19 cellular contexts compared by ENCODE assay signal in the genomic region with DNA sequence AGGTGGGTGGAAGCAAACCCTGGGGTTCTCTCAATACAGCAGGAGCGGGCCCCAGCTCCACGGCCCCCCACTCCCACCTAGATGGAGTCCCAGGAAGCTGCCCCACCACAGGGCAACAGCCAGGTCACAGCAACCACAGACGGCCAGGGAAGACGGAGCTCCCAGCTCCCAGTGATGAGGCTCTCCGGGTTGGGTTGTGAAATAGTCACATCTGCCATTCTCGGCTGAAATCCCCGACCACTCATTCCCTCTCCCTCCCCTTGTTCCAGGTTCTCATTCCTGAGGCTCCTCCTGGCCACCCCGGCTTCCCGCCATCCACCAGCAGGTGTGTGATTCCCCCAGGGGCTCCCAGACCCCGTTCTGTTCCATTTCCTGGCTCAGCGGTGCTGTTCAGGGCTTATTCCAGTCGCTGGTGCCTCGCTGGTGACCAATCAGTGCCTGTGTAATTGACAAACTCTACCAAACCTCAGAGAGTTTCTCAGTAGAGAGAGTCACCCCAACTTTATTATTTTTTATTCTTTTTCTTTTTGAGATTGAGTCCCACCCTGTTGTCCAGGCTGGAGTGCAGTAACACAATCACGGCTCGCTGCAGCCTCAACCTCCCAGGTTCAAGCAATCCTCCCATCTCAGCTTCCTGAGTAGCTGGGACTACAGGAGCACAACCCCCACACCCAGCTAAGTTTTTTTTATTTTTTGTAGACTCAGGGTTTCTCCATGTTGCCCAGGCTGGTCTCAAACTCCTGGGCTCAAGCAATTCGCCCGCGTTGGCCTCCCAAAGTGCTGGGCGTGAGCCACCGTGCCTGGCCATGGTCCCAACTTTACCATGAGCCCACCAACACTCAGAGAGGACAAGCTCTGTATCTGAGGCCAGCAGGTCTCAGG.
DNase-seq lines count a peak whose midpoint lies in the region; ATAC-seq, FAIRE-seq and TF ChIP-seq lines count a peak whose summit lies in the region.
"Had no signal": no experiment of that assay in that cellular context is flagged by ENCODE, and none has a peak within 500 bp of the region (broad histone marks: within the 10 kb centered on the region; RNA-seq: fewer than 3 reads in every experiment).

No MANE protein-coding gene starts in this region.

- no peak overlapping the region for H4K8ac ChIP-seq in neuronal stem cell (ENCODE audit: low read depth, low read length)

- no peak overlapping the region for H2BK5ac ChIP-seq in neuronal stem cell (ENCODE audit: low read length)

- no peak overlapping the region for H3K4me2 ChIP-seq in neuronal stem cell (ENCODE audit: insufficient read depth, low read length, poor library complexity, severe bottlenecking)

- H3K27ac ChIP-seq in neuronal stem cell (replicated peaks; ENCODE audit: low read length) (no peak overlapping the region), upper lobe of right lung (no peak overlapping the region), esophagus squamous epithelium (no peak overlapping the region)
- H3K27ac ChIP-seq: SK-N-MC had no signal

- H3K79me1 ChIP-seq in neuronal stem cell (ENCODE audit: low read depth, low read length) = no peaks in the 10 kb centered on the region

- ATAC-seq in WTC11 = peak; percentile 22; the same call in 1 of the 2 replicates
- ATAC-seq in upper lobe of right lung = no peak

- no peak overlapping the region for H2AK5ac ChIP-seq in neuronal stem cell (ENCODE audit: low read depth, low read length)

- H3K9me3 ChIP-seq in neuronal stem cell (replicated peaks in 1 of 2; ENCODE audit: control insufficient read depth in 2 of 2, insufficient read depth in 1 of 2, low read depth in 1 of 2, low read length in 2 of 2) (no peaks in the 10 kb centered on the region), upper lobe of right lung (no peaks in the 10 kb centered on the region), esophagus squamous epithelium (no peaks in the 10 kb centered on the region)
- H3K9me3 ChIP-seq: HAP-1 had no signal

- intact Hi-C loops in upper lobe of right lung (cut with DNase I) (no loop called here), esophagus squamous epithelium (cut with DNase I) (no loop called here)

- H2BK12ac ChIP-seq in neuronal stem cell (ENCODE audit: low read length) = no peak overlapping the region

- no peak overlapping the region for H2BK15ac ChIP-seq in neuronal stem cell (ENCODE audit: low read length)

- H3K27me3 Mint-ChIP-seq in WTC11 (ENCODE audit: low read depth) = no peaks in the 10 kb centered on the region
- H3K27me3 Mint-ChIP-seq: CD4-positive, CD25-positive, alpha-beta regulatory T cell had no signal

- peak overlapping the region; percentile 34 for H3K23ac ChIP-seq in neuronal stem cell (ENCODE audit: low read depth, low read length, poor library complexity)

- no peaks in the 10 kb centered on the region for H3K27me3 ChIP-seq in H7 (ENCODE audit: control insufficient read depth, insufficient read depth, low read length)
- peaks cover 0 to 13% (median 0%) of the 10 kb centered on the region in 3 experiments for H3K27me3 ChIP-seq in neuronal stem cell (ENCODE audit: control insufficient read depth in 3 of 3, insufficient read depth in 3 of 3, low read depth in 1 of 3, low read length in 3 of 3)
- H3K27me3 ChIP-seq in upper lobe of right lung = no peaks in the 10 kb centered on the region
- peaks cover 0 to 13% (median 0%) of the 10 kb centered on the region in 4 donors for H3K27me3 ChIP-seq in esophagus squamous epithelium

- H3K36me3 Mint-ChIP-seq in WTC11 = peaks cover 28% of the 10 kb centered on the region
- H3K36me3 Mint-ChIP-seq: CD4-positive, CD25-positive, alpha-beta regulatory T cell had no signal

- H2BK120ac ChIP-seq in neuronal stem cell (ENCODE audit: low read depth, low read length) = no peak overlapping the region

- peaks cover 8% of the 10 kb centered on the region for H3K4me1 Mint-ChIP-seq in WTC11
- H3K4me1 Mint-ChIP-seq: CD4-positive, CD25-positive, alpha-beta regulatory T cell had no signal

- DNase-seq in H7 = peak; percentile 49
- DNase-seq in WTC11 (ENCODE audit: low spot score) = no peak
- DNase-seq in neuronal stem cell (ENCODE audit: low spot score) = no peak
- DNase-seq in upper lobe of right lung = peak; percentile 48
- DNase-seq in HK-2 (ENCODE audit: unreplicated experiment) = no peak
- DNase-seq in HTR-8/SVneo (ENCODE audit: insufficient read length, low spot score) = no peak
- no peak for DNase-seq in esophagus squamous epithelium (lab: John Stamatoyannopoulos, UW)
- DNase-seq: CD4-positive, CD25-positive, alpha-beta regulatory T cell; DMS79; IMR-90; MV-4-11; NCI-H1105 treated with DMSO at 0.1 percent for 48 hours; NCI-H2029 treated with DMSO at 0.1 percent for 48 hours; NCI-H526; OCI-M1; SHP77 had no signal

- no peaks in the 10 kb centered on the region for H3K4me1 ChIP-seq in neuronal stem cell (ENCODE audit: control insufficient read depth in 2 of 2, insufficient read depth in 1 of 2, low read depth in 1 of 2, low read length in 2 of 2)
- H3K4me1 ChIP-seq in upper lobe of right lung = no peaks in the 10 kb centered on the region
- no peaks in the 10 kb centered on the region for H3K4me1 ChIP-seq in esophagus squamous epithelium
- H3K4me1 ChIP-seq: HAP-1 had no signal

- no peak overlapping the region for H3K4me3 Mint-ChIP-seq in WTC11
- H3K4me3 Mint-ChIP-seq: CD4-positive, CD25-positive, alpha-beta regulatory T cell had no signal

- H3K27ac Mint-ChIP-seq in WTC11 = no peak overlapping the region
- H3K27ac Mint-ChIP-seq: CD4-positive, CD25-positive, alpha-beta regulatory T cell had no signal

- no peak overlapping the region for H4K91ac ChIP-seq in neuronal stem cell (ENCODE audit: low read depth, low read length, poor library complexity)

- no peak for TF ChIP-seq POLR2A in esophagus squamous epithelium (IDR thresholded peaks at IDR 0.05)

- no peak overlapping the region for H2AFZ ChIP-seq in neuronal stem cell (ENCODE audit: low read length)

- FAIRE-seq in HTR-8/SVneo (lab: Jason Lieb, UNC) = no peak
- FAIRE-seq: RCC 7860 had no signal

- H3K9ac ChIP-seq in neuronal stem cell (ENCODE audit: low read depth, low read length, poor library complexity) = no peak overlapping the region

- no peak for TF ChIP-seq CTCF in WTC11 (IDR thresholded peaks at IDR 0.05)
- TF ChIP-seq CTCF in upper lobe of right lung (IDR thresholded peaks at IDR 0.05) = no peak
- no peak for TF ChIP-seq CTCF in esophagus squamous epithelium (IDR thresholded peaks at IDR 0.05)

- no peak overlapping the region for H3K4ac ChIP-seq in neuronal stem cell (ENCODE audit: low read length)

- H3K9me3 Mint-ChIP-seq in WTC11 = no peaks in the 10 kb centered on the region
- H3K9me3 Mint-ChIP-seq: CD4-positive, CD25-positive, alpha-beta regulatory T cell had no signal

- no peak overlapping the region for H3K4me3 ChIP-seq in H7 (ENCODE audit: insufficient read depth, low read depth, low read length)
- no peak overlapping the region for H3K4me3 ChIP-seq in neuronal stem cell (ENCODE audit: low read length in 2 of 2)
- no peak overlapping the region for H3K4me3 ChIP-seq in upper lobe of right lung
- no peak overlapping the region for H3K4me3 ChIP-seq in esophagus squamous epithelium
- H3K4me3 ChIP-seq: HAP-1, SK-N-MC had no signal

- WGBS in neuronal stem cell (ENCODE audit: extremely low coverage in 2 of 2, insufficient read length in 2 of 2, insufficient replicate concordance in 1 of 2), 2 donors = no CpG with 5 or more reads among the region's 20 CpGs
- WGBS in esophagus squamous epithelium, 2 donors = 84% methylated on average over 15 to 16 of the region's 20 CpGs

- H3K36me3 ChIP-seq in H7 (replicated peaks; ENCODE audit: control insufficient read depth, insufficient read depth, low read length) = no peaks in the 10 kb centered on the region; the same call in none of the 2 replicates
- H3K36me3 ChIP-seq in neuronal stem cell (replicated peaks in 1 of 2; ENCODE audit: control insufficient read depth in 2 of 2, insufficient read depth in 2 of 2, low read length in 2 of 2) = no peaks in the 10 kb centered on the region
- H3K36me3 ChIP-seq in upper lobe of right lung = no peaks in the 10 kb centered on the region
- H3K36me3 ChIP-seq in esophagus squamous epithelium = no peaks in the 10 kb centered on the region
- H3K36me3 ChIP-seq: HAP-1 had no signal

- H3K18ac ChIP-seq in neuronal stem cell (ENCODE audit: low read length) = no peak overlapping the region

- no peak overlapping the region for H3K14ac ChIP-seq in neuronal stem cell (ENCODE audit: low read length)

- POLR2A ChIA-PET in WTC11 (lab: Charles Lee) = no interaction called here

- CTCF ChIA-PET in WTC11 (lab: Charles Lee) = no interaction called here

TF ChIP-seq in WTC11, 78 proteins besides CTCF, POLR2A, EP300 and RAD21 (continues in another document):
- TF ChIP-seq NFYB (CRISPR knock-in tag; conservative IDR thresholded peaks at IDR 0.05; ENCODE audit: low read depth) (no peak), SMAD4 (CRISPR knock-in tag; IDR thresholded peaks at IDR 0.05) (no peak), MXD4 (CRISPR knock-in tag; IDR thresholded peaks at IDR 0.05; ENCODE audit: borderline replicate concordance) (no peak), GTF2I (CRISPR knock-in tag; conservative IDR thresholded peaks at IDR 0.05) (no peak), HMGA2 (CRISPR knock-in tag; IDR thresholded peaks at IDR 0.05) (no peak), USF1 (CRISPR knock-in tag; IDR thresholded peaks at IDR 0.05) (no peak), JUN (CRISPR knock-in tag; IDR thresholded peaks at IDR 0.05) (no peak), ZNF416 (CRISPR knock-in tag; IDR thresholded peaks at IDR 0.05) (no peak)
- TF ChIP-seq, protein P1, sequence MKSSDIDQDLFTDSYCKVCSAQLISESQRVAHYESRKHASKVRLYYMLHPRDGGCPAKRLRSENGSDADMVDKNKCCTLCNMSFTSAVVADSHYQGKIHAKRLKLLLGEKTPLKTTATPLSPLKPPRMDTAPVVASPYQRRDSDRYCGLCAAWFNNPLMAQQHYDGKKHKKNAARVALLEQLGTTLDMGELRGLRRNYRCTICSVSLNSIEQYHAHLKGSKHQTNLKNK (CRISPR knock-in tag; IDR thresholded peaks at IDR 0.05) = no peak

Comparison
In these comparisons a context has a peak if more than half of its experiments do, and no peak if none do; other contexts are left out.
1. DNase-seq: peak in H7 (single experiment) and upper lobe of right lung (single experiment); none in WTC11 (single experiment), neuronal stem cell (single experiment), HK-2 (single experiment), HTR-8/SVneo (single experiment) and esophagus squamous epithelium (single experiment).